ENCODE assay signal across 24 cellular contexts in genomic region chr1:228873714-228874113, GRCh38.
"Had no signal": no experiment of that assay in that cellular context is flagged by ENCODE, and none has a peak within 500 bp of the region (broad histone marks: within the 10 kb centered on the region; RNA-seq: fewer than 3 reads in every experiment).

No MANE protein-coding gene starts in this region.

- H3K36me3 ChIP-seq: esophagus squamous epithelium, neural progenitor cell, right atrium auricular region, tibial artery, uterus had no signal

- H3K27ac ChIP-seq: body of pancreas, epithelial cell of prostate, esophagus squamous epithelium, neural progenitor cell, right atrium auricular region, tibial artery, uterus had no signal

- H3K9me3 ChIP-seq: body of pancreas, esophagus squamous epithelium, right atrium auricular region, tibial artery, uterus had no signal

- FAIRE-seq: colon, endometrium, keratinocyte had no signal

- H3K4me2 ChIP-seq: neural progenitor cell had no signal

- H3K27me3 ChIP-seq: body of pancreas, esophagus squamous epithelium, neural progenitor cell, right atrium auricular region, tibial artery, uterus had no signal

- DNase-seq: activated CD4-positive, alpha-beta T cell treated with anti-CD3 and anti-CD28 coated beads for 36 hours; activated CD4-positive, CD25-positive, alpha-beta regulatory T cell; activated CD8-positive, alpha-beta T cell treated with anti-CD3 and anti-CD28 coated beads, Interleukin-2, amount 10 ng/mL, durations not matched to agents 7 days and 5 days; activated effector memory CD4-positive, alpha-beta T cell treated with Interleukin-2 at 50 U/mL for 16 hours; activated naive CD4-positive, alpha-beta T cell treated with Interleukin-2 at 50 U/mL for 16 hours; anterior cingulate cortex; body of pancreas; effector CD8-positive, alpha-beta T cell; esophagus squamous epithelium; foreskin melanocyte; left colon; natural killer cell; occipital lobe; stimulated activated CD4-positive, alpha-beta T cell treated with anti-CD3 and anti-CD28 coated beads, Interleukin-12 subunit alpha, Interleukin-12 subunit beta, amount 100 ng/mL, for 4 hours; stimulated activated CD4-positive, alpha-beta T cell treated with anti-CD3 and anti-CD28 coated beads, Interleukin-4, amount 100 ng/mL, for 1 hour; stimulated activated naive CD8-positive, alpha-beta T cell treated with anti-CD3 and anti-CD28 coated beads, Interleukin-15, Interleukin-2, amounts not matched to agents 100 U/mL and 50 U/mL, for 24 hours; tibial artery; uterus had no signal

- H3K4me1 ChIP-seq: body of pancreas, esophagus squamous epithelium, right atrium auricular region, tibial artery, uterus had no signal

- H3K4me3 ChIP-seq: body of pancreas, esophagus squamous epithelium, neural progenitor cell, right atrium auricular region, tibial artery, uterus had no signal

- H2AFZ ChIP-seq: neural progenitor cell had no signal

- H3K9ac ChIP-seq: neural progenitor cell had no signal
